1 cellular context compared by ENCODE assay signal in the genomic region with DNA sequence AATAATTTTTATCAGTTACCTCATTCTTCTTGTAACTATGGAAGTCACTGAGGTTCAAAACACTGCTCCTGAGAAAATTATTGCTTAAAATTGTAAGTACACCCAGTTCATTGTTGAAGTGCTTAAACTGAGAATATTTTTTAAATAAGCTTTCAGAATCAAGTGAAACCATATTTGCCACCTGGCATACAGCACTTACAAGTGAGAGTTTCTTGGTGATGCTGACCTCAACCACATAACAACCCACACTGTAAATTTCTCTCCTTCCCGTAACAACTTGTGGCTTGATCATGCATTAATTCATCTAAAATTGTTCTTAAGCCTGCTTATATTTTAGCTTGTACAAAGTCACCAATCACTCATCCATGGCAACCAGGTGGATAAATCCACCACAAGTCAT.
TF ChIP-seq lines count a peak whose summit lies in the region.

No MANE protein-coding gene starts in this region.

TF ChIP-seq in GM12878, 131 proteins besides CTCF, POLR2A, EP300 and RAD21 (continued from another document):
- TF ChIP-seq, protein P1, sequence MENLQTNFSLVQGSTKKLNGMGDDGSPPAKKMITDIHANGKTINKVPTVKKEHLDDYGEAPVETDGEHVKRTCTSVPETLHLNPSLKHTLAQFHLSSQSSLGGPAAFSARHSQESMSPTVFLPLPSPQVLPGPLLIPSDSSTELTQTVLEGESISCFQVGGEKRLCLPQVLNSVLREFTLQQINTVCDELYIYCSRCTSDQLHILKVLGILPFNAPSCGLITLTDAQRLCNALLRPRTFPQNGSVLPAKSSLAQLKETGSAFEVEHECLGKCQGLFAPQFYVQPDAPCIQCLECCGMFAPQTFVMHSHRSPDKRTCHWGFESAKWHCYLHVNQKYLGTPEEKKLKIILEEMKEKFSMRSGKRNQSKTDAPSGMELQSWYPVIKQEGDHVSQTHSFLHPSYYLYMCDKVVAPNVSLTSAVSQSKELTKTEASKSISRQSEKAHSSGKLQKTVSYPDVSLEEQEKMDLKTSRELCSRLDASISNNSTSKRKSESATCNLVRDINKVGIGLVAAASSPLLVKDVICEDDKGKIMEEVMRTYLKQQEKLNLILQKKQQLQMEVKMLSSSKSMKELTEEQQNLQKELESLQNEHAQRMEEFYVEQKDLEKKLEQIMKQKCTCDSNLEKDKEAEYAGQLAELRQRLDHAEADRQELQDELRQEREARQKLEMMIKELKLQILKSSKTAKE (IDR thresholded peaks at IDR 0.05; ENCODE audit: low read depth, poor library complexity, severe bottlenecking): peak; percentile 32
- TF ChIP-seq SP1 (IDR thresholded peaks at IDR 0.05; ENCODE audit: low read depth, low read length) (no peak), IKZF2 (IDR thresholded peaks at IDR 0.05) (peak; percentile 66 to 69), JUNB (IDR thresholded peaks at IDR 0.05) (peak; percentile 9; the same call in 1 of the 2 replicates), ZNF24 (IDR thresholded peaks at IDR 0.05) (peak; percentile 91), CREM (IDR thresholded peaks at IDR 0.05; ENCODE audit: low read depth) (peak; percentile 35; the same call in 1 of the 2 replicates), IKZF1 (conservative IDR thresholded peaks at IDR 0.05) (peak; percentile 42; the same call in 1 of the 2 replicates), RUNX3 (IDR thresholded peaks at IDR 0.05; ENCODE audit: low read length) (peak; percentile 92), BHLHE40 (IDR thresholded peaks at IDR 0.05; ENCODE audit: borderline replicate concordance in 1 of 2, low read depth in 2 of 2, low read length in 1 of 2) (peak; percentile 52 to 57; a peak in 3 of 4 replicates), GATAD2B (conservative IDR thresholded peaks at IDR 0.05; ENCODE audit: low read depth) (peak; percentile 34; the same call in 1 of the 2 replicates), EED (IDR thresholded peaks at IDR 0.05; ENCODE audit: low read depth) (peak; percentile 40; the same call in 1 of the 2 replicates), CBFB (IDR thresholded peaks at IDR 0.05; ENCODE audit: low read depth) (peak; percentile 87), SMAD5 (IDR thresholded peaks at IDR 0.05; ENCODE audit: low read depth) (0 out of 2 replicates have a peak, but pooled peaks have one; percentile 75), BMI1 (IDR thresholded peaks at IDR 0.05; ENCODE audit: borderline replicate concordance) (peak; percentile 52; the same call in 1 of the 2 replicates), POU2F2 (IDR thresholded peaks at IDR 0.05; ENCODE audit: borderline replicate concordance, low read depth, low read length) (peak; percentile 65; the same call in 1 of the 3 replicates), FOXM1 (IDR thresholded peaks at IDR 0.05; ENCODE audit: low read depth, low read length) (peak; percentile 61; the same call in 1 of the 2 replicates), BCL11A (IDR thresholded peaks at IDR 0.05; ENCODE audit: low read depth, low read length) (peak; percentile 54; the same call in 1 of the 2 replicates), PAX5 (IDR thresholded peaks at IDR 0.05; ENCODE audit: borderline replicate concordance, low read depth, low read length) (peak; percentile 78; the same call in 1 of the 2 replicates), DPF2 (IDR thresholded peaks at IDR 0.05) (peak; percentile 53; the same call in 1 of the 2 replicates), TCF12 (IDR thresholded peaks at IDR 0.05; ENCODE audit: low read depth, low read length) (peak; percentile 83; the same call in 1 of the 2 replicates), NR2F1 (conservative IDR thresholded peaks at IDR 0.05) (peak; percentile 57; the same call in 1 of the 2 replicates), TBL1XR1 (IDR thresholded peaks at IDR 0.05; ENCODE audit: low read depth, low read length) (0 out of 2 replicates have a peak, but pooled peaks have one; percentile 50), ZBED1 (IDR thresholded peaks at IDR 0.05; ENCODE audit: borderline replicate concordance) (peak; percentile 90), NFIC (IDR thresholded peaks at IDR 0.05; ENCODE audit: low read depth, low read length) (peak; percentile 82), MTA3 (IDR thresholded peaks at IDR 0.05; ENCODE audit: borderline replicate concordance, low read length) (peak; percentile 79; the same call in 1 of the 2 replicates), TAF1 (IDR thresholded peaks at IDR 0.05; ENCODE audit: borderline replicate concordance, low read depth, low read length) (no peak)
- TF ChIP-seq, protein P2, sequence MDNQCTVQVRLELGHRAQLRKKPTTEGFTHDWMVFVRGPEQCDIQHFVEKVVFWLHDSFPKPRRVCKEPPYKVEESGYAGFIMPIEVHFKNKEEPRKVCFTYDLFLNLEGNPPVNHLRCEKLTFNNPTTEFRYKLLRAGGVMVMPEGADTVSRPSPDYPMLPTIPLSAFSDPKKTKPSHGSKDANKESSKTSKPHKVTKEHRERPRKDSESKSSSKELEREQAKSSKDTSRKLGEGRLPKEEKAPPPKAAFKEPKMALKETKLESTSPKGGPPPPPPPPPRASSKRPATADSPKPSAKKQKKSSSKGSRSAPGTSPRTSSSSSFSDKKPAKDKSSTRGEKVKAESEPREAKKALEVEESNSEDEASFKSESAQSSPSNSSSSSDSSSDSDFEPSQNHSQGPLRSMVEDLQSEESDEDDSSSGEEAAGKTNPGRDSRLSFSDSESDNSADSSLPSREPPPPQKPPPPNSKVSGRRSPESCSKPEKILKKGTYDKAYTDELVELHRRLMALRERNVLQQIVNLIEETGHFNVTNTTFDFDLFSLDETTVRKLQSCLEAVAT (IDR thresholded peaks at IDR 0.05): no peak
- TF ChIP-seq, protein P3, sequence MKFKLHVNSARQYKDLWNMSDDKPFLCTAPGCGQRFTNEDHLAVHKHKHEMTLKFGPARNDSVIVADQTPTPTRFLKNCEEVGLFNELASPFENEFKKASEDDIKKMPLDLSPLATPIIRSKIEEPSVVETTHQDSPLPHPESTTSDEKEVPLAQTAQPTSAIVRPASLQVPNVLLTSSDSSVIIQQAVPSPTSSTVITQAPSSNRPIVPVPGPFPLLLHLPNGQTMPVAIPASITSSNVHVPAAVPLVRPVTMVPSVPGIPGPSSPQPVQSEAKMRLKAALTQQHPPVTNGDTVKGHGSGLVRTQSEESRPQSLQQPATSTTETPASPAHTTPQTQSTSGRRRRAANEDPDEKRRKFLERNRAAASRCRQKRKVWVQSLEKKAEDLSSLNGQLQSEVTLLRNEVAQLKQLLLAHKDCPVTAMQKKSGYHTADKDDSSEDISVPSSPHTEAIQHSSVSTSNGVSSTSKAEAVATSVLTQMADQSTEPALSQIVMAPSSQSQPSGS (IDR thresholded peaks at IDR 0.05; ENCODE audit: low read length): peak; percentile 52; the same call in 1 of the 2 replicates
- TF ChIP-seq, protein P4, sequence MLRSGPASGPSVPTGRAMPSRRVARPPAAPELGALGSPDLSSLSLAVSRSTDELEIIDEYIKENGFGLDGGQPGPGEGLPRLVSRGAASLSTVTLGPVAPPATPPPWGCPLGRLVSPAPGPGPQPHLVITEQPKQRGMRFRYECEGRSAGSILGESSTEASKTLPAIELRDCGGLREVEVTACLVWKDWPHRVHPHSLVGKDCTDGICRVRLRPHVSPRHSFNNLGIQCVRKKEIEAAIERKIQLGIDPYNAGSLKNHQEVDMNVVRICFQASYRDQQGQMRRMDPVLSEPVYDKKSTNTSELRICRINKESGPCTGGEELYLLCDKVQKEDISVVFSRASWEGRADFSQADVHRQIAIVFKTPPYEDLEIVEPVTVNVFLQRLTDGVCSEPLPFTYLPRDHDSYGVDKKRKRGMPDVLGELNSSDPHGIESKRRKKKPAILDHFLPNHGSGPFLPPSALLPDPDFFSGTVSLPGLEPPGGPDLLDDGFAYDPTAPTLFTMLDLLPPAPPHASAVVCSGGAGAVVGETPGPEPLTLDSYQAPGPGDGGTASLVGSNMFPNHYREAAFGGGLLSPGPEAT (IDR thresholded peaks at IDR 0.05; ENCODE audit: low read depth): no peak
